Comparison of ENCODE assay signal across 10 cellular contexts in genomic region chr19:35011737-35012682, GRCh38. TPM values are rescaled to one million over a fixed set of nuclear protein-coding genes. Genes with fewer than 3 reads are reported as not detected.
A peak's percentile ranks its signal among the peaks of the same experiment; 100 is the strongest.
DNase-seq lines count a peak whose midpoint lies in the region; ATAC-seq and TF ChIP-seq lines count a peak whose summit lies in the region.
"Had no signal": no experiment of that assay in that cellular context is flagged by ENCODE, and none has a peak within 500 bp of the region (broad histone marks: within the 10 kb centered on the region; RNA-seq: fewer than 3 reads in every experiment).

No MANE protein-coding gene starts in this region.

- DNase-seq in heart left ventricle, result no peak
- no peak for DNase-seq in Right ventricle myocardium superior
- peak; percentile 41 for DNase-seq in activated gamma-delta T cell treated with Interleukin-2 at 50 U/mL for 16 hours
- no peak for DNase-seq in lower lobe of right lung
- DNase-seq in upper lobe of right lung, result no peak
- DNase-seq in SJCRH30, result no peak

- peaks cover 0 to 55% (median 21%) of the 10 kb centered on the region in 12 donors for H3K4me1 ChIP-seq in heart left ventricle
- H3K4me1 ChIP-seq in lower lobe of right lung, result peaks cover 59% of the 10 kb centered on the region
- peaks cover 54% of the 10 kb centered on the region for H3K4me1 ChIP-seq in upper lobe of right lung
- H3K4me1 ChIP-seq in SJCRH30, result no peaks in the 10 kb centered on the region

- 76 to 79% (median 79%) methylated on average over 16 to 18 of the region's 18 CpGs for WGBS in heart left ventricle, 4 donors

- H3K4me3 ChIP-seq in heart left ventricle (no peak overlapping the region), lower lobe of right lung (no peak overlapping the region), upper lobe of right lung (no peak overlapping the region), SJCRH30 (no peak overlapping the region)

- H3K27me3 ChIP-seq in heart left ventricle (no peaks in the 10 kb centered on the region), lower lobe of right lung (ENCODE audit: low read depth) (no peaks in the 10 kb centered on the region), upper lobe of right lung (no peaks in the 10 kb centered on the region), SJCRH30 (no peaks in the 10 kb centered on the region)

- intact Hi-C loops in heart left ventricle (cut with DNase I) (loop anchor here in 5 of 10 donors (2.0 to 10.0 kb wide), 3 partner anchors 39 to 177 kb away; no protein-coding TSS in a partner anchor), Right ventricle myocardium superior (cut with DNase I) (loop anchor here (2.0 kb wide), 1 partner anchor 39 kb away; no protein-coding TSS in a partner anchor), lower lobe of right lung (cut with DNase I) (loop anchor here (5.0 kb wide), 1 partner anchor 40 kb away; no protein-coding TSS in a partner anchor), upper lobe of right lung (cut with DNase I) (loop anchor here (5.0 kb wide), 1 partner anchor 40 kb away; no protein-coding TSS in a partner anchor)

- peaks cover 0 to 72% (median 62%) of the 10 kb centered on the region in 9 donors for H3K36me3 ChIP-seq in heart left ventricle
- peaks cover 67% of the 10 kb centered on the region for H3K36me3 ChIP-seq in lower lobe of right lung
- H3K36me3 ChIP-seq in upper lobe of right lung, result peaks cover 65% of the 10 kb centered on the region
- peaks cover 33% of the 10 kb centered on the region for H3K36me3 ChIP-seq in SJCRH30

- ATAC-seq in heart left ventricle (no peak), Right ventricle myocardium superior (ENCODE audit: poor library complexity) (no peak), lower lobe of right lung (no peak), upper lobe of right lung (no peak), HG02759 (IDR thresholded peaks at IDR 0.05; ENCODE audit: unreplicated experiment) (no peak), GM18858 (IDR thresholded peaks at IDR 0.05; ENCODE audit: unreplicated experiment) (no peak)

- H3K9me3 ChIP-seq in heart left ventricle (no peaks in the 10 kb centered on the region), lower lobe of right lung (no peaks in the 10 kb centered on the region), upper lobe of right lung (no peaks in the 10 kb centered on the region), SJCRH30 (replicated peaks) (no peaks in the 10 kb centered on the region)

- TF ChIP-seq CTCF in heart left ventricle (IDR thresholded peaks at IDR 0.05) (no peak), lower lobe of right lung (IDR thresholded peaks at IDR 0.05) (no peak), upper lobe of right lung (IDR thresholded peaks at IDR 0.05) (no peak)

- H3K27ac ChIP-seq in heart left ventricle (peak overlapping the region in 8 of 12 donors; percentile 8 to 69 (median 50)), lower lobe of right lung (peak overlapping the region; percentile 44), upper lobe of right lung (peak overlapping the region; percentile 36), SJCRH30 (no peak overlapping the region)

- TF ChIP-seq POLR2A in heart left ventricle (IDR thresholded peaks at IDR 0.05), result no peak

RNA-seq across cellular contexts. Expression of gene GRAMD1A, which starts 11.9 kb away (rescaled TPM):
- total RNA-seq in heart left ventricle, result 10 to 100 TPM; 21.8 to 64.5 (median 29.0) TPM
- polyA plus RNA-seq in heart left ventricle, result 10 to 100 TPM; 31.3 to 36.3 TPM
- 25.5 TPM for total RNA-seq in Right ventricle myocardium superior
- total RNA-seq in lower lobe of right lung, result 90.7 TPM
- total RNA-seq in upper lobe of right lung, result 107 TPM
- total RNA-seq in SJCRH30 (2014; rRNA removed; shearing (Covaris generic)), result 45.5 and 49.4 TPM in 2 replicates

RNA-seq across cellular contexts. Expression of gene SCN1B, which starts 18.3 kb away (rescaled TPM):
- total RNA-seq in heart left ventricle (10 to 100 TPM; 22.1 to 68.3 (median 32.4) TPM), Right ventricle myocardium superior (48.2 TPM), lower lobe of right lung (9.8 TPM), upper lobe of right lung (8.7 TPM)
- 10 to 100 TPM; 19.7 to 64.4 TPM for polyA plus RNA-seq in heart left ventricle
- 1.2 and 2.3 TPM in 2 replicates for total RNA-seq in SJCRH30 (2014; rRNA removed; shearing (Covaris generic))
- polyA plus RNA-seq: IgD-negative memory B cell had no signal

RNA-seq across cellular contexts. Expression of gene HPN, which starts 29.5 kb away (rescaled TPM):
- total RNA-seq in heart left ventricle (10 to 100 TPM in 1 of 9 donors, 1 to 10 TPM in 8; 1.1 to 13.4 (median 3.3) TPM), Right ventricle myocardium superior (5.6 TPM), lower lobe of right lung (28.1 TPM), upper lobe of right lung (36.4 TPM)
- 1 to 10 TPM in 1 of 2 donors, under 1 TPM in 1; 0.80 to 1.4 TPM for polyA plus RNA-seq in heart left ventricle
- total RNA-seq in SJCRH30 (2014; rRNA removed; shearing (Covaris generic)), result not detected in 2 replicates
- total RNA-seq: B cell had no signal
- polyA plus RNA-seq: IgD-negative memory B cell had no signal

RNA-seq across cellular contexts. Expression of gene ZNF792, which starts 48.0 kb away (rescaled TPM):
- total RNA-seq in heart left ventricle, result 1 to 10 TPM; 2.7 to 8.2 (median 4.2) TPM
- polyA plus RNA-seq in heart left ventricle, result 1 to 10 TPM; 1.3 to 2.2 TPM
- total RNA-seq in Right ventricle myocardium superior, result 3.3 TPM
- total RNA-seq in lower lobe of right lung, result 12.1 TPM
- 11.5 TPM for total RNA-seq in upper lobe of right lung
- total RNA-seq in SJCRH30 (2014; rRNA removed; shearing (Covaris generic)), result 1.6 and 2.1 TPM in 2 replicates
